ENCODE assay signal across 1 cellular context in genomic region chr12:124556896-124557501, GRCh38.
A peak's percentile ranks its signal among the peaks of the same experiment; 100 is the strongest.
TF ChIP-seq lines count a peak whose summit lies in the region.

No MANE protein-coding gene starts in this region.

TF ChIP-seq in HEK293, 187 proteins besides CTCF, POLR2A, EP300 and RAD21 (continued from another document):
- no peak for TF ChIP-seq ZNF747 (tag by site-specific recombination; IDR thresholded peaks at IDR 0.05)
- TF ChIP-seq BCL11B (tag by site-specific recombination; IDR thresholded peaks at IDR 0.05; ENCODE audit: low read depth), result no peak
- TF ChIP-seq GLIS1 (tag by site-specific recombination; IDR thresholded peaks at IDR 0.05), result peak; percentile 56
- no peak for TF ChIP-seq ZFP3 (tag by site-specific recombination; IDR thresholded peaks at IDR 0.05; ENCODE audit: low read depth)
- TF ChIP-seq ATF2 (tag by site-specific recombination; IDR thresholded peaks at IDR 0.05; ENCODE audit: low read depth), result no peak
- TF ChIP-seq ZNF571 (tag by site-specific recombination; IDR thresholded peaks at IDR 0.05), result no peak
- TF ChIP-seq ZNF624 (tag by site-specific recombination; IDR thresholded peaks at IDR 0.05), result no peak
- TF ChIP-seq ZFP37 (tag by site-specific recombination; IDR thresholded peaks at IDR 0.05), result no peak
- no peak for TF ChIP-seq ZNF555 (tag by site-specific recombination; conservative IDR thresholded peaks at IDR 0.05)
- TF ChIP-seq ZNF157 (tag by site-specific recombination; IDR thresholded peaks at IDR 0.05), result no peak
- TF ChIP-seq ZNF610 (tag by site-specific recombination; IDR thresholded peaks at IDR 0.05; ENCODE audit: borderline replicate concordance), result no peak
- TF ChIP-seq ZNF37A (tag by site-specific recombination; IDR thresholded peaks at IDR 0.05), result no peak
- TF ChIP-seq PRDM10 (tag by site-specific recombination; IDR thresholded peaks at IDR 0.05), result peak; percentile 30; the same call in 1 of the 2 replicates
- TF ChIP-seq ZBTB26 (tag by site-specific recombination; optimal IDR thresholded peaks at IDR 0.05), result no peak
- no peak for TF ChIP-seq SP7 (tag by site-specific recombination; IDR thresholded peaks at IDR 0.05)
- TF ChIP-seq ZNF132 (tag by site-specific recombination; IDR thresholded peaks at IDR 0.05; ENCODE audit: borderline replicate concordance), result no peak
- no peak for TF ChIP-seq ZNF426 (tag by site-specific recombination; IDR thresholded peaks at IDR 0.05)
- TF ChIP-seq ZBTB11 (tag by site-specific recombination; conservative IDR thresholded peaks at IDR 0.05; ENCODE audit: low read depth), result no peak
- TF ChIP-seq ZNF670 (tag by site-specific recombination; IDR thresholded peaks at IDR 0.05; ENCODE audit: low read depth), result no peak
- TF ChIP-seq GLIS2 (tag by site-specific recombination; IDR thresholded peaks at IDR 0.05), result peak; percentile 40; the same call in 1 of the 2 replicates
- peak; percentile 32; the same call in 1 of the 2 replicates for TF ChIP-seq ZNF423 (tag by site-specific recombination; IDR thresholded peaks at IDR 0.05)
- TF ChIP-seq FEZF1 (tag by site-specific recombination; IDR thresholded peaks at IDR 0.05), result no peak
- no peak for TF ChIP-seq ZNF302 (tag by site-specific recombination; IDR thresholded peaks at IDR 0.05; ENCODE audit: low read depth)
- TF ChIP-seq ZNF623 (tag by site-specific recombination; IDR thresholded peaks at IDR 0.05), result peak; percentile 95
- no peak for TF ChIP-seq ZNF362 (tag by site-specific recombination; IDR thresholded peaks at IDR 0.05)
- TF ChIP-seq TCF7L2 (IDR thresholded peaks at IDR 0.05; ENCODE audit: borderline replicate concordance, low read depth, low read length), result no peak
